13 cellular contexts compared by ENCODE assay signal in the genomic region with DNA sequence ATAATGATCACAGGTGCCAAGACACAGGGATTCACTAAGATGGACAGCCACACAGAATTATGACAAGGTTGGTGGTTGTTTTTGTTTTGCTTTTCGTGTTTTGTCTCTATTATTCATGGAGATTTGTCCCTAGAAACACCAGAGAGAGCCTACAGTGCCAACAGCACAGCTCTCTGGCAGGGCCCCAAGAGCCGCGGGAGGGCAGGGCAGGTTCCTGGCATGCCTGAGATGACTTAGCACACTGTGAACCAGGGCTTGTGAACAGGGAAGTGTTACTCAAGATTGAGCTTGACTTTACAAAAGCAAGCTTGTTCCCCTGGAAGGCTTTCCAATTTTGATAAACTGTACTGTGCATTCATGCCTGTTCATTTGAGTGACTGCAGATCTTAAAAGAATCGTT.
DNase-seq lines count a peak whose midpoint lies in the region; ATAC-seq, FAIRE-seq and TF ChIP-seq lines count a peak whose summit lies in the region.
"Had no signal": no experiment of that assay in that cellular context is flagged by ENCODE, and none has a peak within 500 bp of the region (broad histone marks: within the 10 kb centered on the region; RNA-seq: fewer than 3 reads in every experiment).

No MANE protein-coding gene starts in this region.

- no peaks in the 10 kb centered on the region for H3K36me3 ChIP-seq in MG63
- H3K36me3 ChIP-seq in H1 (ENCODE audit: control insufficient read depth in 2 of 4, insufficient read depth in 4 of 4, low read length in 3 of 4) = no peaks in the 10 kb centered on the region
- H3K36me3 ChIP-seq in Karpas-422 (ENCODE audit: insufficient read depth, low read length) = no peaks in the 10 kb centered on the region
- H3K36me3 ChIP-seq: BE2C had no signal

- H2BK12ac ChIP-seq in H1 (ENCODE audit: low read depth, low read length) = no peak overlapping the region

- no peak overlapping the region for H3K27ac ChIP-seq in A549
- no peak overlapping the region for H3K27ac ChIP-seq in H1 (ENCODE audit: low read depth, low read length)
- H3K27ac ChIP-seq in Karpas-422 (ENCODE audit: low read length) = no peak overlapping the region

- H3K4me1 ChIP-seq in A549 (no peaks in the 10 kb centered on the region), H1 (replicated peaks in 1 of 4; ENCODE audit: control insufficient read depth in 3 of 4, insufficient read depth in 4 of 4, low read length in 3 of 4) (peaks cover 0 to 3% (median 0%) of the 10 kb centered on the region in 4 experiments; a peak in 1 of 7 replicates), Karpas-422 (ENCODE audit: low read length) (no peaks in the 10 kb centered on the region)
- H3K4me1 ChIP-seq: BE2C had no signal

- H3K56ac ChIP-seq in H1 (replicated peaks; ENCODE audit: insufficient read length, low read depth, low read length) = no peak overlapping the region

- H2AFZ ChIP-seq in H1 (ENCODE audit: low read length) (0 out of 2 replicates have a peak overlapping the region, but pooled peaks have one; percentile 49), Karpas-422 (ENCODE audit: low read length) (no peak overlapping the region)

- no peak overlapping the region for H2BK15ac ChIP-seq in H1 (ENCODE audit: low read length)

- DNase-seq in A549 (ENCODE audit: low read depth in 1 of 2, low spot score in 1 of 2) (peak; percentile 1 to 45), MG63 (peak; percentile 64), H1 (ENCODE audit: low read depth in 1 of 2, low spot score in 2 of 2) (peak in 1 of 2 experiments; percentile 35), mucosa of gallbladder (ENCODE audit: low spot score) (peak; percentile 87), NCI-H146 treated with DMSO at 0.1 percent for 48 hours (lab: John Stamatoyannopoulos, UW; ENCODE audit: unreplicated experiment) (no peak), dedifferentiated amniotic fluid mesenchymal stem cell (ENCODE audit: extremely low spot score) (no peak), Karpas-422 (no peak)
- no peak for DNase-seq in stimulated activated CD4-positive, alpha-beta T cell treated with anti-CD3 and anti-CD28 coated beads, Interleukin-4, amount 100 ng/mL, for 24 hours
- DNase-seq: BE2C, HFFc6, mesenchymal stem cell, SK-N-SH had no signal

- ATAC-seq in A549 = peak in 1 of 2 experiments; percentile 30; a peak in 2 of 6 replicates

- H3K9me3 ChIP-seq in A549 (no peaks in the 10 kb centered on the region), MG63 (no peaks in the 10 kb centered on the region), H1 (ENCODE audit: insufficient read depth in 2 of 2, low read depth in 1 of 2, low read length in 1 of 2) (no peaks in the 10 kb centered on the region; a peak in 1 of 4 replicates), Karpas-422 (ENCODE audit: low read length) (no peaks in the 10 kb centered on the region)
- H3K9me3 ChIP-seq: BE2C, SK-N-SH had no signal

- no peak for TF ChIP-seq CTCF in A549 (IDR thresholded peaks at IDR 0.05)
- no peak for TF ChIP-seq CTCF in H1 (IDR thresholded peaks at IDR 0.05; ENCODE audit: control extremely low read depth in 1 of 3, insufficient read depth in 1 of 3, low read depth in 1 of 3, low read length in 3 of 3)

- no peak overlapping the region for H3K23ac ChIP-seq in H1 (ENCODE audit: insufficient read length)

- H3K27me3 ChIP-seq in MG63 (no peaks in the 10 kb centered on the region), H1 (replicated peaks in 1 of 4; ENCODE audit: control insufficient read depth in 3 of 4, extremely low read depth in 1 of 4, insufficient read depth in 3 of 4, low read length in 3 of 4) (no peaks in the 10 kb centered on the region), Karpas-422 (ENCODE audit: low read length) (no peaks in the 10 kb centered on the region)
- H3K27me3 ChIP-seq: BE2C had no signal

- H3K4me3 ChIP-seq in A549 = no peak overlapping the region
- no peak overlapping the region for H3K4me3 ChIP-seq in MG63
- no peak overlapping the region for H3K4me3 ChIP-seq in H1 (ENCODE audit: extremely low read depth in 1 of 4, insufficient read depth in 2 of 4, low read depth in 3 of 4, low read length in 4 of 4)
- no peak overlapping the region for H3K4me3 ChIP-seq in Karpas-422 (ENCODE audit: low read length)
- H3K4me3 ChIP-seq: smooth muscle cell had no signal

- no peak overlapping the region for H4K8ac ChIP-seq in H1 (ENCODE audit: extremely low read depth, insufficient read depth, low read length)

- no peak overlapping the region for H3K14ac ChIP-seq in H1 (ENCODE audit: insufficient read length)

- H4K91ac ChIP-seq in H1 (replicated peaks; ENCODE audit: insufficient read length, low read length) = no peak overlapping the region

- no peak overlapping the region for H3K9ac ChIP-seq in H1 (replicated peaks in 1 of 4; ENCODE audit: extremely low read depth in 1 of 4, low read depth in 3 of 4, low read length in 3 of 4)
- H3K9ac ChIP-seq in Karpas-422 (ENCODE audit: low read length) = no peak overlapping the region
- H3K9ac ChIP-seq: SK-N-SH had no signal

- no peak overlapping the region for H3K4ac ChIP-seq in H1 (replicated peaks; ENCODE audit: insufficient read length, low read depth, low read length)

- CTCF ChIA-PET in A549 (lab: Yijun Ruan, JAX) = interaction anchor here (0.7 kb wide), 1 partner anchor 20 kb away, joined by 3 read pairs; no protein-coding TSS in a partner anchor
- CTCF ChIA-PET in H1 (lab: Charles Lee; ENCODE audit: partially characterized antibody) = interaction anchor here (0.7 kb wide), 1 partner anchor 596 kb away, joined by 3 read pairs; no protein-coding TSS in a partner anchor

- TF ChIP-seq RAD21 in A549 (conservative IDR thresholded peaks at IDR 0.05 in 1 of 2, IDR thresholded peaks at IDR 0.05 in 1 of 2) (no peak), H1 (IDR thresholded peaks at IDR 0.05 in 1 of 2, conservative IDR thresholded peaks at IDR 0.05 in 1 of 2; ENCODE audit: low read depth in 2 of 2, low read length in 2 of 2) (no peak)

- no peak overlapping the region for H3K4me2 ChIP-seq in A549
- no peak overlapping the region for H3K4me2 ChIP-seq in H1 (ENCODE audit: insufficient read depth in 1 of 2, low read depth in 2 of 2, low read length in 2 of 2)
- no peak overlapping the region for H3K4me2 ChIP-seq in Karpas-422 (ENCODE audit: low read depth, low read length, poor library complexity, severe bottlenecking)
- H3K4me2 ChIP-seq: SK-N-SH, smooth muscle cell had no signal

- WGBS in A549 (ENCODE audit: missing lambda C conversion rate) = 0% methylated on average over 4 of the region's 4 CpGs
- 70% methylated on average over 4 of the region's 4 CpGs; no CpG with 5 or more reads in 1 of the 2 experiments for WGBS in H1 (ENCODE audit: extremely low coverage in 1 of 2, insufficient coverage in 1 of 2, insufficient read length in 1 of 2, insufficient replicate concordance in 2 of 2, low coverage in 1 of 2, low lambda C conversion rate in 2 of 2, missing lambda C conversion rate in 1 of 2), 2 experiments

- FAIRE-seq in A549 (lab: Jason Lieb, UNC) (no peak), H1 (lab: Jason Lieb, UNC) (no peak)

- H3K79me2 ChIP-seq in H1 (ENCODE audit: control insufficient read depth in 1 of 2, insufficient read depth in 2 of 2, low read length in 2 of 2) = no peaks in the 10 kb centered on the region
- no peaks in the 10 kb centered on the region for H3K79me2 ChIP-seq in Karpas-422 (ENCODE audit: low read length)

- no peaks in the 10 kb centered on the region for H3K9me2 ChIP-seq in Karpas-422 (replicated peaks; ENCODE audit: insufficient read depth, low read length)
- H3K9me2 ChIP-seq: SK-N-SH had no signal

- no peak for TF ChIP-seq EP300 in A549 (IDR thresholded peaks at IDR 0.05)
- TF ChIP-seq EP300 in H1 (IDR thresholded peaks at IDR 0.05; ENCODE audit: borderline replicate concordance in 1 of 2, low read depth in 2 of 2, low read length in 2 of 2) = no peak

- H4K20me1 ChIP-seq in H1 (replicated peaks in 1 of 2; ENCODE audit: control insufficient read depth in 1 of 2, insufficient read depth in 2 of 2, low read length in 2 of 2) (no peaks in the 10 kb centered on the region), Karpas-422 (ENCODE audit: insufficient read depth, low read depth, low read length) (no peaks in the 10 kb centered on the region)

- no peaks in the 10 kb centered on the region for H3K23me2 ChIP-seq in H1 (ENCODE audit: low read depth, low read length)

- no peak for TF ChIP-seq POLR2A in A549 (IDR thresholded peaks at IDR 0.05; ENCODE audit: low read length)
- no peak for TF ChIP-seq POLR2A in H1 (IDR thresholded peaks at IDR 0.05; ENCODE audit: control extremely low read depth in 1 of 2, low read depth in 2 of 2, low read length in 2 of 2)

- H2AK5ac ChIP-seq in H1 (ENCODE audit: low read depth, low read length) = no peak overlapping the region

- POLR2A ChIA-PET in A549 (lab: Yijun Ruan, JAX) = no interaction called here
- POLR2A ChIA-PET in H1 (lab: Charles Lee; ENCODE audit: partially characterized antibody) = no interaction called here

- no peak overlapping the region for H3K18ac ChIP-seq in H1 (ENCODE audit: extremely low read depth, low read length)

- H2BK20ac ChIP-seq in H1 (ENCODE audit: low read length) = no peak overlapping the region

- H4K5ac ChIP-seq in H1 (ENCODE audit: insufficient read length, low read depth, low read length) = no peak overlapping the region

- no peaks in the 10 kb centered on the region for H3K79me1 ChIP-seq in H1 (ENCODE audit: low read depth, low read length)

- H2BK120ac ChIP-seq in H1 (replicated peaks; ENCODE audit: low read depth, low read length) = no peak overlapping the region

- no peak overlapping the region for H2BK5ac ChIP-seq in H1 (ENCODE audit: low read depth, low read length)

TF ChIP-seq in A549, 52 proteins besides CTCF, POLR2A, EP300 and RAD21 (continues in another document):
- TF ChIP-seq JUN (IDR thresholded peaks at IDR 0.05) = no peak
- TF ChIP-seq MAFK (IDR thresholded peaks at IDR 0.05; ENCODE audit: partially characterized antibody) = no peak
- TF ChIP-seq POLR2AphosphoS2 (conservative IDR thresholded peaks at IDR 0.05; ENCODE audit: low read length) = no peak
- TF ChIP-seq BHLHE40 (IDR thresholded peaks at IDR 0.05; ENCODE audit: low read depth, low read length) = no peak
- TF ChIP-seq NR3C1 (IDR thresholded peaks at IDR 0.05) = no peak
- no peak for TF ChIP-seq FOSL2 (IDR thresholded peaks at IDR 0.05)
- no peak for TF ChIP-seq FOSL2 (CRISPR knock-in tag; IDR thresholded peaks at IDR 0.05)
- no peak for TF ChIP-seq ZNF302 (CRISPR knock-in tag; IDR thresholded peaks at IDR 0.05)
- TF ChIP-seq CBX8 (IDR thresholded peaks at IDR 0.05) = no peak
- TF ChIP-seq EHMT2 (IDR thresholded peaks at IDR 0.05; ENCODE audit: low read depth) = no peak

TF ChIP-seq in H1, 55 proteins besides CTCF, POLR2A, EP300 and RAD21 (continues in another document):
- TF ChIP-seq SP4 (IDR thresholded peaks at IDR 0.05; ENCODE audit: low read length) (no peak), HDAC2 (IDR thresholded peaks at IDR 0.05; ENCODE audit: borderline replicate concordance in 1 of 2, low read depth in 2 of 2, low read length in 2 of 2) (no peak), TAF7 (optimal IDR thresholded peaks at IDR 0.05; ENCODE audit: borderline replicate concordance, low read depth, low read length) (no peak), CHD1 (IDR thresholded peaks at IDR 0.05; ENCODE audit: low read depth, low read length) (no peak)
- TF ChIP-seq, protein P1, sequence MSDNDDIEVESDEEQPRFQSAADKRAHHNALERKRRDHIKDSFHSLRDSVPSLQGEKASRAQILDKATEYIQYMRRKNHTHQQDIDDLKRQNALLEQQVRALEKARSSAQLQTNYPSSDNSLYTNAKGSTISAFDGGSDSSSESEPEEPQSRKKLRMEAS (IDR thresholded peaks at IDR 0.05) = 0 out of 2 replicates have a peak, but pooled peaks have one; percentile 34

Comparison
In these comparisons a context has a peak if more than half of its experiments do, and no peak if none do; other contexts are left out.
1. DNase-seq: peak in A549 (2 of 2), MG63 (single experiment) and mucosa of gallbladder (single experiment); none in NCI-H146 treated with DMSO at 0.1 percent for 48 hours (single experiment), stimulated activated CD4-positive, alpha-beta T cell treated with anti-CD3 and anti-CD28 coated beads, Interleukin-4, amount 100 ng/mL, for 24 hours (single experiment), dedifferentiated amniotic fluid mesenchymal stem cell (single experiment) and Karpas-422 (single experiment).